Comparison of ENCODE assay signal across 1 cellular context in the genomic region with DNA sequence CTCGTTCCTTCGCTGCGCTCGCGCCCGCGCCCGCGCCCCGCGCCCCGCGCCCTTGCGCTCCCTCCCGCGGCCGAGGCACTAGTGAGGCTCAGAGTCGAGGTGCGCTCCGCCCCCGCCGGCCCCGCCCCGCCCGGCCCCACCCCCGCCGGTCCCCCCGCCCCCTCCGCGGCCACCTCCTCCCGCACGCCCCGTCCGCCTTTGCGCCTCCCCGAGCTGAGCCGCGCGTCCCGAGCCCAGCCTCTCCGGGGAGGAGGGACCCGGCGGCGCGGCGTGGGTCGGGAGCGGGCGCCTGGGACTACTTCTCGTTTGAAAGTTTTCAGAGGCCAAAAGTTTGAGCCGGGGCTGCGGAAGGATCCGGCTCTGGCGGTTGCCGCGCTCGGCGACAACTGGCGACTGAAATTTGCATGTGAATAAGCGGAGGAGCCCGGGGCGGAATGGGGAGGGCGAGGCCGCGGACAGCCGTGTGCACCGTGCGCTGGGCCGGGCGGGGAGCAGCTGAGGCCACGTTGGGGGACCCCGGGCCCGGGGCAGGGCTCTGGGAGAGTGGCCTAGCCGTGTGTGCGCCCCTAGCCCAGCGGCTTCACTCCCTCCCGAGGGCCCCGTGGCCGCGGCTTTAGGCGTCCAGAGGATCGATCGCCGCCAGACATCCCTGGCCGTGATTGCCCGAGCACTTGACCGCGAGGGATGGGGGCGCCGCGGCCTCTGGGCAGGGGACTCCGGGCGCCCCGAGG.
TF ChIP-seq lines count a peak whose summit lies in the region.

A gene (minus strand): TSS at position 83 of the 731 bp plus-strand sequence. CDS start 262 bp downstream, outside the sequence.

TF ChIP-seq in HEK293, 187 proteins besides CTCF, POLR2A, EP300 and RAD21 (continued from another document and continues in another):
- TF ChIP-seq, protein P1, sequence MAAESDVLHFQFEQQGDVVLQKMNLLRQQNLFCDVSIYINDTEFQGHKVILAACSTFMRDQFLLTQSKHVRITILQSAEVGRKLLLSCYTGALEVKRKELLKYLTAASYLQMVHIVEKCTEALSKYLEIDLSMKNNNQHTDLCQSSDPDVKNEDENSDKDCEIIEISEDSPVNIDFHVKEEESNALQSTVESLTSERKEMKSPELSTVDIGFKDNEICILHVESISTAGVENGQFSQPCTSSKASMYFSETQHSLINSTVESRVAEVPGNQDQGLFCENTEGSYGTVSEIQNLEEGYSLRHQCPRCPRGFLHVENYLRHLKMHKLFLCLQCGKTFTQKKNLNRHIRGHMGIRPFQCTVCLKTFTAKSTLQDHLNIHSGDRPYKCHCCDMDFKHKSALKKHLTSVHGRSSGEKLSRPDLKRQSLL (tag by site-specific recombination; IDR thresholded peaks at IDR 0.05) = peak; percentile 62; the same call in 1 of the 2 replicates
- TF ChIP-seq ZFHX2 (tag by site-specific recombination; conservative IDR thresholded peaks at IDR 0.05) (peak; percentile 69), ZNF24 (tag by site-specific recombination; IDR thresholded peaks at IDR 0.05) (peak; percentile 86), ZNF112 (tag by site-specific recombination; IDR thresholded peaks at IDR 0.05) (no peak), ZNF558 (tag by site-specific recombination; IDR thresholded peaks at IDR 0.05) (0 out of 2 replicates have a peak, but pooled peaks have one; percentile 40), ZNF19 (tag by site-specific recombination; IDR thresholded peaks at IDR 0.05; ENCODE audit: low read depth) (no peak), KLF10 (tag by site-specific recombination; IDR thresholded peaks at IDR 0.05) (peak; percentile 96), ZNF600 (tag by site-specific recombination; IDR thresholded peaks at IDR 0.05) (peak; percentile 70), ZNF423 (tag by site-specific recombination; IDR thresholded peaks at IDR 0.05) (peak; percentile 70; the same call in 1 of the 2 replicates), HOXC10 (CRISPR knock-in tag; IDR thresholded peaks at IDR 0.05) (no peak), KLF9 (tag by site-specific recombination; IDR thresholded peaks at IDR 0.05; ENCODE audit: low read depth) (peak; percentile 55; the same call in 1 of the 2 replicates), IKZF3 (tag by site-specific recombination; IDR thresholded peaks at IDR 0.05) (peak; percentile 85), ZNF394 (tag by site-specific recombination; IDR thresholded peaks at IDR 0.05; ENCODE audit: borderline replicate concordance) (peak; percentile 79), SP3 (tag by site-specific recombination; IDR thresholded peaks at IDR 0.05) (peak; percentile 87), ZNF391 (tag by site-specific recombination; IDR thresholded peaks at IDR 0.05; ENCODE audit: borderline replicate concordance, low read depth) (peak; percentile 63; the same call in 1 of the 2 replicates), ZNF747 (tag by site-specific recombination; IDR thresholded peaks at IDR 0.05) (no peak), ZBTB48 (tag by site-specific recombination; IDR thresholded peaks at IDR 0.05) (peak; percentile 66), GLIS1 (tag by site-specific recombination; IDR thresholded peaks at IDR 0.05) (peak; percentile 75), KLF1 (tag by site-specific recombination; IDR thresholded peaks at IDR 0.05) (peak; percentile 89), SCRT1 (tag by site-specific recombination; IDR thresholded peaks at IDR 0.05; ENCODE audit: borderline replicate concordance) (no peak), SETDB1 (IDR thresholded peaks at IDR 0.05; ENCODE audit: insufficient read length, low read length) (no peak), GLIS2 (tag by site-specific recombination; IDR thresholded peaks at IDR 0.05) (peak; percentile 52), EGR2 (tag by site-specific recombination; IDR thresholded peaks at IDR 0.05; ENCODE audit: low read depth) (peak; percentile 46; the same call in 1 of the 2 replicates), MZF1 (tag by site-specific recombination; IDR thresholded peaks at IDR 0.05; ENCODE audit: borderline replicate concordance) (0 out of 2 replicates have a peak, but pooled peaks have one; percentile 43), ZEB2 (tag by site-specific recombination; IDR thresholded peaks at IDR 0.05) (peak; percentile 94), ZNF837 (tag by site-specific recombination; IDR thresholded peaks at IDR 0.05) (no peak), SP7 (tag by site-specific recombination; IDR thresholded peaks at IDR 0.05) (peak; percentile 77), ZNF610 (tag by site-specific recombination; IDR thresholded peaks at IDR 0.05; ENCODE audit: borderline replicate concordance) (peak; percentile 84), TCF7L2 (IDR thresholded peaks at IDR 0.05; ENCODE audit: borderline replicate concordance, low read depth, low read length) (no peak), ZNF133 (tag by site-specific recombination; IDR thresholded peaks at IDR 0.05) (0 out of 2 replicates have a peak, but pooled peaks have one; percentile 21), ZNF239 (tag by site-specific recombination; IDR thresholded peaks at IDR 0.05) (no peak), ZNF660 (tag by site-specific recombination; IDR thresholded peaks at IDR 0.05) (peak; percentile 94), ZNF501 (tag by site-specific recombination; IDR thresholded peaks at IDR 0.05) (peak; percentile 64; the same call in 1 of the 2 replicates), ZNF596 (tag by site-specific recombination; IDR thresholded peaks at IDR 0.05) (0 out of 2 replicates have a peak, but pooled peaks have one; percentile 11)
- TF ChIP-seq, protein P2, sequence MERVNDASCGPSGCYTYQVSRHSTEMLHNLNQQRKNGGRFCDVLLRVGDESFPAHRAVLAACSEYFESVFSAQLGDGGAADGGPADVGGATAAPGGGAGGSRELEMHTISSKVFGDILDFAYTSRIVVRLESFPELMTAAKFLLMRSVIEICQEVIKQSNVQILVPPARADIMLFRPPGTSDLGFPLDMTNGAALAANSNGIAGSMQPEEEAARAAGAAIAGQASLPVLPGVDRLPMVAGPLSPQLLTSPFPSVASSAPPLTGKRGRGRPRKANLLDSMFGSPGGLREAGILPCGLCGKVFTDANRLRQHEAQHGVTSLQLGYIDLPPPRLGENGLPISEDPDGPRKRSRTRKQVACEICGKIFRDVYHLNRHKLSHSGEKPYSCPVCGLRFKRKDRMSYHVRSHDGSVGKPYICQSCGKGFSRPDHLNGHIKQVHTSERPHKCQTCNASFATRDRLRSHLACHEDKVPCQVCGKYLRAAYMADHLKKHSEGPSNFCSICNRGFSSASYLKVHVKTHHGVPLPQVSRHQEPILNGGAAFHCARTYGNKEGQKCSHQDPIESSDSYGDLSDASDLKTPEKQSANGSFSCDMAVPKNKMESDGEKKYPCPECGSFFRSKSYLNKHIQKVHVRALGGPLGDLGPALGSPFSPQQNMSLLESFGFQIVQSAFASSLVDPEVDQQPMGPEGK (tag by site-specific recombination; IDR thresholded peaks at IDR 0.05) = peak; percentile 85
- TF ChIP-seq, protein P3, sequence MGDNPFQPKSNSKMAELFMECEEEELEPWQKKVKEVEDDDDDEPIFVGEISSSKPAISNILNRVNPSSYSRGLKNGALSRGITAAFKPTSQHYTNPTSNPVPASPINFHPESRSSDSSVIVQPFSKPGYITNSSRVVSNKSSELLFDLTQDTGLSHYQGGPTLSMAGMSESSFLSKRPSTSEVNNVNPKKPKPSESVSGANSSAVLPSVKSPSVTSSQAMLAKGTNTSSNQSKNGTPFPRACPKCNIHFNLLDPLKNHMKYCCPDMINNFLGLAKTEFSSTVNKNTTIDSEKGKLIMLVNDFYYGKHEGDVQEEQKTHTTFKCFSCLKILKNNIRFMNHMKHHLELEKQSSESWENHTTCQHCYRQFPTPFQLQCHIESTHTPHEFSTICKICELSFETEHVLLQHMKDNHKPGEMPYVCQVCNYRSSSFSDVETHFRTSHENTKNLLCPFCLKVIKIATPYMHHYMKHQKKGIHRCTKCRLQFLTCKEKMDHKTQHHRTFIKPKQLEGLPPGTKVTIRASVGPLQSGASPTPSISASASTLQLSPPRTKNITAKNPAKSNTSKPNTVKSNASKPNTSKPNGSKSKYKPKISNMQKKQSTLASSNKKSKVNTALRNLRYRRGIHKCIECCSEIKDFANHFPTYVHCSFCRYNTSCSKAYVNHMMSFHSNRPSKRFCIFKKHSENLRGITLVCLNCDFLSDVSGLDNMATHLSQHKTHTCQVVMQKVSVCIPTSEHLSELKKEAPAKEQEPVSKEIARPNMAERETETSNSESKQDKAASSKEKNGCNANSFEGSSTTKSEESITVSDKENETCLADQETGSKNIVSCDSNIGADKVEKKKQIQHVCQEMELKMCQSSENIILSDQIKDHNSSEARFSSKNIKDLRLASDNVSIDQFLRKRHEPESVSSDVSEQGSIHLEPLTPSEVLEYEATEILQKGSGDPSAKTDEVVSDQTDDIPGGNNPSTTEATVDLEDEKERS (tag by site-specific recombination; IDR thresholded peaks at IDR 0.05) = 0 out of 2 replicates have a peak, but pooled peaks have one; percentile 35
- TF ChIP-seq, protein P4, sequence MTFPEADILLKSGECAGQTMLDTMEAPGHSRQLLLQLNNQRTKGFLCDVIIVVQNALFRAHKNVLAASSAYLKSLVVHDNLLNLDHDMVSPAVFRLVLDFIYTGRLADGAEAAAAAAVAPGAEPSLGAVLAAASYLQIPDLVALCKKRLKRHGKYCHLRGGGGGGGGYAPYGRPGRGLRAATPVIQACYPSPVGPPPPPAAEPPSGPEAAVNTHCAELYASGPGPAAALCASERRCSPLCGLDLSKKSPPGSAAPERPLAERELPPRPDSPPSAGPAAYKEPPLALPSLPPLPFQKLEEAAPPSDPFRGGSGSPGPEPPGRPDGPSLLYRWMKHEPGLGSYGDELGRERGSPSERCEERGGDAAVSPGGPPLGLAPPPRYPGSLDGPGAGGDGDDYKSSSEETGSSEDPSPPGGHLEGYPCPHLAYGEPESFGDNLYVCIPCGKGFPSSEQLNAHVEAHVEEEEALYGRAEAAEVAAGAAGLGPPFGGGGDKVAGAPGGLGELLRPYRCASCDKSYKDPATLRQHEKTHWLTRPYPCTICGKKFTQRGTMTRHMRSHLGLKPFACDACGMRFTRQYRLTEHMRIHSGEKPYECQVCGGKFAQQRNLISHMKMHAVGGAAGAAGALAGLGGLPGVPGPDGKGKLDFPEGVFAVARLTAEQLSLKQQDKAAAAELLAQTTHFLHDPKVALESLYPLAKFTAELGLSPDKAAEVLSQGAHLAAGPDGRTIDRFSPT (tag by site-specific recombination; IDR thresholded peaks at IDR 0.05) = no peak
- TF ChIP-seq, protein P5, sequence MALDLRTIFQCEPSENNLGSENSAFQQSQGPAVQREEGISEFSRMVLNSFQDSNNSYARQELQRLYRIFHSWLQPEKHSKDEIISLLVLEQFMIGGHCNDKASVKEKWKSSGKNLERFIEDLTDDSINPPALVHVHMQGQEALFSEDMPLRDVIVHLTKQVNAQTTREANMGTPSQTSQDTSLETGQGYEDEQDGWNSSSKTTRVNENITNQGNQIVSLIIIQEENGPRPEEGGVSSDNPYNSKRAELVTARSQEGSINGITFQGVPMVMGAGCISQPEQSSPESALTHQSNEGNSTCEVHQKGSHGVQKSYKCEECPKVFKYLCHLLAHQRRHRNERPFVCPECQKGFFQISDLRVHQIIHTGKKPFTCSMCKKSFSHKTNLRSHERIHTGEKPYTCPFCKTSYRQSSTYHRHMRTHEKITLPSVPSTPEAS (tag by site-specific recombination; IDR thresholded peaks at IDR 0.05) = 0 out of 2 replicates have a peak, but pooled peaks have one; percentile 17
- TF ChIP-seq, protein P6, sequence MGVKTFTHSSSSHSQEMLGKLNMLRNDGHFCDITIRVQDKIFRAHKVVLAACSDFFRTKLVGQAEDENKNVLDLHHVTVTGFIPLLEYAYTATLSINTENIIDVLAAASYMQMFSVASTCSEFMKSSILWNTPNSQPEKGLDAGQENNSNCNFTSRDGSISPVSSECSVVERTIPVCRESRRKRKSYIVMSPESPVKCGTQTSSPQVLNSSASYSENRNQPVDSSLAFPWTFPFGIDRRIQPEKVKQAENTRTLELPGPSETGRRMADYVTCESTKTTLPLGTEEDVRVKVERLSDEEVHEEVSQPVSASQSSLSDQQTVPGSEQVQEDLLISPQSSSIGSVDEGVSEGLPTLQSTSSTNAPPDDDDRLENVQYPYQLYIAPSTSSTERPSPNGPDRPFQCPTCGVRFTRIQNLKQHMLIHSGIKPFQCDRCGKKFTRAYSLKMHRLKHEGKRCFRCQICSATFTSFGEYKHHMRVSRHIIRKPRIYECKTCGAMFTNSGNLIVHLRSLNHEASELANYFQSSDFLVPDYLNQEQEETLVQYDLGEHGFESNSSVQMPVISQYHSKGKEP (tag by site-specific recombination; IDR thresholded peaks at IDR 0.05) = peak; percentile 66; the same call in 1 of the 2 replicates
- TF ChIP-seq, protein P7, sequence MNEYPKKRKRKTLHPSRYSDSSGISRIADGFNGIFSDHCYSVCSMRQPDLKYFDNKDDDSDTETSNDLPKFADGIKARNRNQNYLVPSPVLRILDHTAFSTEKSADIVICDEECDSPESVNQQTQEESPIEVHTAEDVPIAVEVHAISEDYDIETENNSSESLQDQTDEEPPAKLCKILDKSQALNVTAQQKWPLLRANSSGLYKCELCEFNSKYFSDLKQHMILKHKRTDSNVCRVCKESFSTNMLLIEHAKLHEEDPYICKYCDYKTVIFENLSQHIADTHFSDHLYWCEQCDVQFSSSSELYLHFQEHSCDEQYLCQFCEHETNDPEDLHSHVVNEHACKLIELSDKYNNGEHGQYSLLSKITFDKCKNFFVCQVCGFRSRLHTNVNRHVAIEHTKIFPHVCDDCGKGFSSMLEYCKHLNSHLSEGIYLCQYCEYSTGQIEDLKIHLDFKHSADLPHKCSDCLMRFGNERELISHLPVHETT (tag by site-specific recombination; IDR thresholded peaks at IDR 0.05) = peak; percentile 74
- TF ChIP-seq, protein P8, sequence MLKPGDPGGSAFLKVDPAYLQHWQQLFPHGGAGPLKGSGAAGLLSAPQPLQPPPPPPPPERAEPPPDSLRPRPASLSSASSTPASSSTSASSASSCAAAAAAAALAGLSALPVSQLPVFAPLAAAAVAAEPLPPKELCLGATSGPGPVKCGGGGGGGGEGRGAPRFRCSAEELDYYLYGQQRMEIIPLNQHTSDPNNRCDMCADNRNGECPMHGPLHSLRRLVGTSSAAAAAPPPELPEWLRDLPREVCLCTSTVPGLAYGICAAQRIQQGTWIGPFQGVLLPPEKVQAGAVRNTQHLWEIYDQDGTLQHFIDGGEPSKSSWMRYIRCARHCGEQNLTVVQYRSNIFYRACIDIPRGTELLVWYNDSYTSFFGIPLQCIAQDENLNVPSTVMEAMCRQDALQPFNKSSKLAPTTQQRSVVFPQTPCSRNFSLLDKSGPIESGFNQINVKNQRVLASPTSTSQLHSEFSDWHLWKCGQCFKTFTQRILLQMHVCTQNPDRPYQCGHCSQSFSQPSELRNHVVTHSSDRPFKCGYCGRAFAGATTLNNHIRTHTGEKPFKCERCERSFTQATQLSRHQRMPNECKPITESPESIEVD (tag by site-specific recombination; IDR thresholded peaks at IDR 0.05) = no peak
- TF ChIP-seq, protein P9, sequence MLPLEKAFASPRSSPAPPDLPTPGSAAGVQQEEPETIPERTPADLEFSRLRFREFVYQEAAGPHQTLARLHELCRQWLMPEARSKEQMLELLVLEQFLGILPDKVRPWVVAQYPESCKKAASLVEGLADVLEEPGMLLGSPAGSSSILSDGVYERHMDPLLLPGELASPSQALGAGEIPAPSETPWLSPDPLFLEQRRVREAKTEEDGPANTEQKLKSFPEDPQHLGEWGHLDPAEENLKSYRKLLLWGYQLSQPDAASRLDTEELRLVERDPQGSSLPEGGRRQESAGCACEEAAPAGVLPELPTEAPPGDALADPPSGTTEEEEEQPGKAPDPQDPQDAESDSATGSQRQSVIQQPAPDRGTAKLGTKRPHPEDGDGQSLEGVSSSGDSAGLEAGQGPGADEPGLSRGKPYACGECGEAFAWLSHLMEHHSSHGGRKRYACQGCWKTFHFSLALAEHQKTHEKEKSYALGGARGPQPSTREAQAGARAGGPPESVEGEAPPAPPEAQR (tag by site-specific recombination; IDR thresholded peaks at IDR 0.05) = 0 out of 2 replicates have a peak, but pooled peaks have one; percentile 17
